15 cellular contexts compared by ENCODE assay signal in the genomic region with DNA sequence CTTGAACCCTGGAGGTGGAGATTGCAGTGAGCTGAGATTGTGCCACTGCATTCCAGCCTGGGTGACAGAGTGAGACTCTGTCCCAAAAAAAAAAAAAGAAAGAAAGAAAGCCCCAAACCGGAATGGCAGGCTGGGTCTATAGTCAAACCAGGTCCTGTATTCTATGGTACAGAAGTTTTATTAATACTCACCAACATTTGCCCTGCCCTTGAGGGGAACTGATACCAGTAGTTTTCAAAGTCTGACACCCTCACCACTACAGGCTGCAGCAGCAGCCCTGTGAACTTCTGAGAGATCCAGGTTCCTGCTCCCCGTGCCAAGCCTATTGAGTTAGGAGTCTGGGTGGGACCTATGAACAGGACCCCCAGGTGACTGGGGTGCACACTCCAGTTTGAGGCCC.
DNase-seq lines count a peak whose midpoint lies in the region; ATAC-seq, FAIRE-seq and TF ChIP-seq lines count a peak whose summit lies in the region.
"Had no signal": no experiment of that assay in that cellular context is flagged by ENCODE, and none has a peak within 500 bp of the region (broad histone marks: within the 10 kb centered on the region; RNA-seq: fewer than 3 reads in every experiment).

No MANE protein-coding gene starts in this region.

- H3K9me2 ChIP-seq in PC-9 (ENCODE audit: insufficient read depth): no peaks in the 10 kb centered on the region

- POLR2A ChIA-PET in PC-9 (lab: Charles Lee; ENCODE audit: unreplicated experiment): no interaction called here

- FAIRE-seq in GM12892 (lab: Jason Lieb, UNC): peak; percentile 33

- in situ Hi-C loops in G401 (cut with HindIII; ENCODE audit: low sequenced_read_pairs): no loop called here

- H4K20me1 ChIP-seq in PC-9 (ENCODE audit: insufficient read depth): no peaks in the 10 kb centered on the region

- no peak overlapping the region for H2AFZ ChIP-seq in PC-9
- H2AFZ ChIP-seq: GM23248 had no signal

- ATAC-seq in GM19397 (IDR thresholded peaks at IDR 0.05; ENCODE audit: unreplicated experiment) (peak; percentile 69), HG02885 (IDR thresholded peaks at IDR 0.05; ENCODE audit: poor library complexity, unreplicated experiment) (peak; percentile 68), left cardiac atrium (no peak)

- H3F3A ChIP-seq in PC-9 (ENCODE audit: insufficient read depth, low read depth): peaks cover 14% of the 10 kb centered on the region

- H3K36me3 ChIP-seq in PC-9 (ENCODE audit: low read depth): no peaks in the 10 kb centered on the region

- intact Hi-C loops in PC-9 (cut with micrococcal nuclease; ENCODE audit: unreplicated experiment) (loop anchor here (1.0 to 5.0 kb wide), 3 partner anchors 12 to 191 kb away; no protein-coding TSS in a partner anchor), left cardiac atrium (cut with DNase I) (no loop called here)

- no peak for TF ChIP-seq CTCF in PC-9 (conservative IDR thresholded peaks at IDR 0.05)

- no peak for DNase-seq in GM12892 (ENCODE audit: insufficient read length)
- peak; percentile 41 to 58 for DNase-seq in PC-9
- DNase-seq in left cardiac atrium: no peak
- DNase-seq in activated T-cell treated with anti-CD3 and anti-CD28 coated beads for 4 hours: no peak
- no peak for DNase-seq in retina
- DNase-seq in G401 (ENCODE audit: low spot score): no peak
- DNase-seq: activated CD4-positive, alpha-beta T cell treated with anti-CD3 and anti-CD28 coated beads for 1 hour; Caco-2; foreskin melanocyte; GM23248; islet precursor cell; NCI-H2081 treated with DMSO at 0.1 percent for 48 hours; stimulated activated CD4-positive, alpha-beta T cell treated with anti-CD3 and anti-CD28 coated beads, Interleukin-1b, Interleukin-23, amount 100 ng/mL, for 48 hours had no signal

- peak overlapping the region; percentile 63 for H3K4me2 ChIP-seq in PC-9

- CTCF ChIA-PET in PC-9 (lab: Charles Lee): no interaction called here

- BruUV-seq in PC-9 (replicated peaks; lab: Mats Ljungman, UMichigan): no TSS peak

- peak overlapping the region; percentile 13; the same call in 1 of the 2 replicates for H3K4me3 ChIP-seq in PC-9
- H3K4me3 ChIP-seq: GM23248 had no signal

- no peaks in the 10 kb centered on the region for H3K79me2 ChIP-seq in PC-9 (ENCODE audit: low read depth)

- TF ChIP-seq POLR2A in GM12892 (IDR thresholded peaks at IDR 0.05; ENCODE audit: low read depth, low read length): no peak

- H3K4me1 ChIP-seq in PC-9 (replicated peaks; ENCODE audit: insufficient read depth): peaks cover 45% of the 10 kb centered on the region

- no peaks in the 10 kb centered on the region; the same call in 1 of the 2 replicates for H3K9me3 ChIP-seq in PC-9 (ENCODE audit: insufficient read depth, low read depth)

- peak overlapping the region; percentile 90 for H3K27ac ChIP-seq in PC-9
- H3K27ac ChIP-seq: GM23248 had no signal

- no peaks in the 10 kb centered on the region for H3K27me3 ChIP-seq in PC-9 (ENCODE audit: insufficient read depth, low read depth)

Comparison
In these comparisons a context has a peak if more than half of its experiments do, and no peak if none do; other contexts are left out.
1. DNase-seq: peak in PC-9 (2 of 2); none in GM12892 (single experiment), left cardiac atrium (single experiment), activated T-cell treated with anti-CD3 and anti-CD28 coated beads for 4 hours (single experiment), retina (single experiment) and G401 (single experiment).
2. ATAC-seq: peak in GM19397 (single experiment) and HG02885 (single experiment); none in left cardiac atrium (0 of 2).